ENCODE assay signal across 34 cellular contexts in the genomic region with DNA sequence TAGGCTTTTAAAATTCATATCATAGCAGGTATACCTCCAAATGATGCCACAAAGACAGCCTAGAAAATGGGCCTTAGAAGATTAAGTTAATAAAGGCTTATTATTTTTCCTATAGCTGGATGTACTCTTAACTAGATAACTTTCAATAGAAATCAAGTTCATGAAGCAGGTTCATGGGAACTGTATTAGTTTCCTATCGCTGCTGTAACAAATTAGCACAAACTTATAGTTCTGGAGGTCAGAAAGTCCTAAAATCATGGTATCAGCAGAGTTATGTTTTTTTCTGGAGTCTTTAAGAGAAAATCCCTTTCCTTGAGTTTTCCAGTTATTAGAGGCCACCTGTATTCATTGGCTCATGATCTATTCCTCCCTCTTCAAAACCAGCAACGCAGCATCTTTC.
"Had no signal": no experiment of that assay in that cellular context is flagged by ENCODE, and none has a peak within 500 bp of the region (broad histone marks: within the 10 kb centered on the region; RNA-seq: fewer than 3 reads in every experiment).

No MANE protein-coding gene starts in this region.

- H3K9ac ChIP-seq: KMS-11 had no signal

- H3K27me3 ChIP-seq: MG63 had no signal

- DNase-seq: Karpas-422, Kasumi-1, MG63, MM.1S, MV-4-11, NCI-H1048, NCI-H1092, NCI-H1092 treated with DMSO at 0.1 percent for 48 hours, NCI-H1105, NCI-H1105 treated with DMSO at 0.1 percent for 48 hours, NCI-H1417, NCI-H1417 treated with DMSO at 0.1 percent for 48 hours, NCI-H1436, NCI-H1436 treated with DMSO at 0.1 percent for 48 hours, NCI-H146, NCI-H1694, NCI-H1694 treated with DMSO at 0.1 percent for 48 hours, NCI-H187, NCI-H187 treated with DMSO at 0.1 percent for 48 hours, NCI-H1930, NCI-H2029, NCI-H2029 treated with DMSO at 0.1 percent for 48 hours, NCI-H2081, NCI-H2081 treated with DMSO at 0.1 percent for 48 hours, NCI-H2107, NCI-H2171, NCI-H2171 treated with DMSO at 0.1 percent for 48 hours, NCI-H2227 treated with DMSO at 0.1 percent for 48 hours, NCI-H226, NCI-H345, NCI-H446, NCI-H446 treated with DMSO at 0.1 percent for 48 hours, NCI-H510A had no signal

- H3K4me2 ChIP-seq: KMS-11 had no signal

- H3K4me3 ChIP-seq: MG63 had no signal

- H3K9me3 ChIP-seq: MG63 had no signal

- H3K36me3 ChIP-seq: MG63 had no signal

- H3K27ac ChIP-seq: KMS-11 had no signal
